Comparison of ENCODE assay signal across 8 cellular contexts in the genomic region with DNA sequence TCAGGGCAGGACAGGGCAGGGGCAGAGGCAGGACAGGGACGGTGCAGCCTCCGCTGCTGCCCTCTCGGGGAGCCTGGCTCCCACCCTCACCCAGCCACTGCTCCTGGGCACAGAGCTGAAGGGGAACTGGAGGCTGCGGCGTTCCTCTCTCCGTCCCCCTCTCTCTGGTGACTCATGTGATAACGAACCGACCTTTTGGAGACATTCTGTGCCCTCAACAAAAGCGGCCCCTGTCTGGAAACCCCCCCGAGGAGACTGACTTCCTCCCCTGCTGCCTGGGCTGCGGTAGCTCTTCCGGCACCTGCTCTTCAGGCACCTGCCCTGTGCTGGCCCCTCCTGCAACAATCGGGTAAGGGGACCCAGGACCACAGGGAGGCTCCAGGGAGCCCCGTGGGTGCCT.
DNase-seq lines count a peak whose midpoint lies in the region; ATAC-seq, FAIRE-seq and TF ChIP-seq lines count a peak whose summit lies in the region.
"Not testable (repeated sequence)": the region's sequence is repeated elsewhere in the genome, so short reads cannot be mapped to it uniquely, and the experiment has no call there.

No MANE protein-coding gene starts in this region.

- not testable (repeated sequence) for H3K4me1 ChIP-seq in A549, gastroesophageal sphincter

- POLR2A ChIA-PET in A549 (lab: Yijun Ruan, JAX), result not testable (repeated sequence)

- DNase-seq in A549 (ENCODE audit: low read depth in 1 of 2, low spot score in 1 of 2), result not testable (repeated sequence)
- peak; percentile 50 for DNase-seq in activated CD4-positive, CD25-positive, alpha-beta regulatory T cell treated with anti-CD3 and anti-CD28 coated beads, Interleukin-2, amount 50 U/mL, for 16 hours (ENCODE audit: low read depth, low spot score)
- peak; percentile 68 for DNase-seq in activated T-helper 2 cell treated with anti-CD3 and anti-CD28 coated beads, Interferon-gamma antibody, Interleukin-2, Interleukin-4, amounts not matched to agents 10 μg/mL and 5 μg/mL and 100 μg/mL, durations not matched to agents 14 hours and 24 hours and 36 hours (ENCODE audit: low spot score)
- peak; percentile 61 for DNase-seq in natural killer cell
- peak; percentile 54 for DNase-seq in stimulated activated CD8-positive, alpha-beta memory T cell treated with anti-CD3 and anti-CD28 coated beads, Interleukin-15, amount 100 ng/mL, for 1 hour (ENCODE audit: low read depth)

- not testable (repeated sequence) for H3K36me3 Mint-ChIP-seq in activated T-helper 2 cell treated with anti-CD3 and anti-CD28 coated beads, Interferon-gamma antibody, Interleukin-2, Interleukin-4, amounts not matched to agents 10 μg/mL and 5 μg/mL and 100 μg/mL, durations not matched to agents 14 hours and 24 hours and 36 hours (ENCODE audit: low read depth); natural killer cell

- not testable (repeated sequence) for H3K9me3 Mint-ChIP-seq in activated T-helper 2 cell treated with anti-CD3 and anti-CD28 coated beads, Interferon-gamma antibody, Interleukin-2, Interleukin-4, amounts not matched to agents 10 μg/mL and 5 μg/mL and 100 μg/mL, durations not matched to agents 14 hours and 24 hours and 36 hours; natural killer cell

- TF ChIP-seq CTCF in A549 (IDR thresholded peaks at IDR 0.05); gastroesophageal sphincter (IDR thresholded peaks at IDR 0.05); natural killer cell (IDR thresholded peaks at IDR 0.05): not testable (repeated sequence)

- WGBS in A549 (ENCODE audit: missing lambda C conversion rate), result 8% methylated on average over 6 of the region's 14 CpGs
- WGBS in gastroesophageal sphincter (ENCODE audit: low coverage in 1 of 2), 2 donors, result no CpG with 5 or more reads among the region's 14 CpGs

- peak overlapping the region; percentile 71 for H3K27ac Mint-ChIP-seq in activated T-helper 2 cell treated with anti-CD3 and anti-CD28 coated beads, Interferon-gamma antibody, Interleukin-2, Interleukin-4, amounts not matched to agents 10 μg/mL and 5 μg/mL and 100 μg/mL, durations not matched to agents 14 hours and 24 hours and 36 hours
- H3K27ac Mint-ChIP-seq in natural killer cell, result peak overlapping the region; percentile 82 to 90

- intact Hi-C loops in activated T-helper 2 cell treated with anti-CD3 and anti-CD28 coated beads, Interferon-gamma antibody, Interleukin-2, Interleukin-4, amounts not matched to agents 10 μg/mL and 5 μg/mL and 100 μg/mL, durations not matched to agents 14 hours and 24 hours and 36 hours (cut with micrococcal nuclease); natural killer cell (cut with micrococcal nuclease): not testable (repeated sequence)

- H3K4me3 Mint-ChIP-seq in activated T-helper 2 cell treated with anti-CD3 and anti-CD28 coated beads, Interferon-gamma antibody, Interleukin-2, Interleukin-4, amounts not matched to agents 10 μg/mL and 5 μg/mL and 100 μg/mL, durations not matched to agents 14 hours and 24 hours and 36 hours (ENCODE audit: low read depth), result peak overlapping the region; percentile 37
- peak overlapping the region; percentile 72 for H3K4me3 Mint-ChIP-seq in natural killer cell

- ATAC-seq in A549 (peak; percentile 41 to 57; a peak in 4 of 6 replicates), GM19395 (IDR thresholded peaks at IDR 0.05; ENCODE audit: unreplicated experiment) (peak; percentile 58), HG03354 (IDR thresholded peaks at IDR 0.05; ENCODE audit: poor library complexity, severe bottlenecking, unreplicated experiment) (peak; percentile 64), gastroesophageal sphincter (peak; percentile 71), natural killer cell (peak; percentile 92 to 97 (median 96))

- TF ChIP-seq EP300 in A549 (IDR thresholded peaks at IDR 0.05); gastroesophageal sphincter (IDR thresholded peaks at IDR 0.05): not testable (repeated sequence)

- not testable (repeated sequence) for TF ChIP-seq RAD21 in A549 (conservative IDR thresholded peaks at IDR 0.05 in 1 of 2, IDR thresholded peaks at IDR 0.05 in 1 of 2)

- not testable (repeated sequence) for H3K27ac ChIP-seq in A549
- peak overlapping the region in 2 of 4 donors; percentile 24 to 42 for H3K27ac ChIP-seq in gastroesophageal sphincter

- TF ChIP-seq POLR2A in A549 (IDR thresholded peaks at IDR 0.05; ENCODE audit: low read length), result not testable (repeated sequence)
- TF ChIP-seq POLR2A in gastroesophageal sphincter (IDR thresholded peaks at IDR 0.05), result peak in 1 of 2 donors; percentile 24

- CTCF ChIA-PET in A549 (lab: Yijun Ruan, JAX), result not testable (repeated sequence)

- H3K27me3 Mint-ChIP-seq in activated T-helper 2 cell treated with anti-CD3 and anti-CD28 coated beads, Interferon-gamma antibody, Interleukin-2, Interleukin-4, amounts not matched to agents 10 μg/mL and 5 μg/mL and 100 μg/mL, durations not matched to agents 14 hours and 24 hours and 36 hours (ENCODE audit: low read depth); natural killer cell (ENCODE audit: low read depth in 2 of 2): not testable (repeated sequence)

- H3K27me3 ChIP-seq in gastroesophageal sphincter, result not testable (repeated sequence)

- H3K4me3 ChIP-seq in A549, gastroesophageal sphincter: not testable (repeated sequence)

- not testable (repeated sequence) for H3K4me1 Mint-ChIP-seq in activated T-helper 2 cell treated with anti-CD3 and anti-CD28 coated beads, Interferon-gamma antibody, Interleukin-2, Interleukin-4, amounts not matched to agents 10 μg/mL and 5 μg/mL and 100 μg/mL, durations not matched to agents 14 hours and 24 hours and 36 hours (ENCODE audit: low read depth); natural killer cell

- H3K9me3 ChIP-seq in A549, gastroesophageal sphincter: not testable (repeated sequence)

- not testable (repeated sequence) for H3K4me2 ChIP-seq in A549

- H3K36me3 ChIP-seq in gastroesophageal sphincter, result not testable (repeated sequence)

- FAIRE-seq in A549 (lab: Jason Lieb, UNC), result not testable (repeated sequence)
